ENCODE assay signal across 8 cellular contexts in the genomic region with DNA sequence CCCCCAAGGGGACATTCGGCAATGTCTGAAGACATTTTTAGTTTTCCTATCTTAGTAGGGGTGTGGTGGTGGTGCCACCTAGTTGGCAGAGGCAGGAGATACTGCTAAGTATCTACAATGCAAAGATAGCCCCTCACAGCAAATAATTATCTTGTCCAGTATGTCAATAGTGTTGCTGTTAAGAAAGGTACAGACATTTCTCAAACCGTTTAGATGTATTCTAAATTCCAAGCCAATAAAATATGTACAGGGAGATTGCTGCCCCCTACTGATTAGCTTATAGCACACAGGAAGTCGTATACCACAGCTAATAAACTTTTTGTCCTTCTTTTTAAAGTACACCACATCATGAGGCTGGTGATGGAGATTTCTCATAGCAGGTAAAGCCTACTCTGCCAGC.
DNase-seq lines count a peak whose midpoint lies in the region; ATAC-seq and TF ChIP-seq lines count a peak whose summit lies in the region.

No MANE protein-coding gene starts in this region.

- H3K27me3 ChIP-seq in Karpas-422 (ENCODE audit: low read length), result no peaks in the 10 kb centered on the region

- TF ChIP-seq CTCF in GM12865 (IDR thresholded peaks at IDR 0.05; ENCODE audit: insufficient read depth, low read depth, low read length, missing control alignments) (peak; percentile 35), omental fat pad (IDR thresholded peaks at IDR 0.05) (no peak)

- no peak overlapping the region for H3K9ac ChIP-seq in Karpas-422 (ENCODE audit: low read length)

- no peaks in the 10 kb centered on the region for H4K20me1 ChIP-seq in Karpas-422 (ENCODE audit: insufficient read depth, low read depth, low read length)

- H3K9me2 ChIP-seq in Karpas-422 (replicated peaks; ENCODE audit: insufficient read depth, low read length), result no peaks in the 10 kb centered on the region

- in situ Hi-C loops in G401 (cut with HindIII; ENCODE audit: low sequenced_read_pairs), result no loop called here

- no peaks in the 10 kb centered on the region for H3K79me2 ChIP-seq in Karpas-422 (ENCODE audit: low read length)

- no peaks in the 10 kb centered on the region for H3K4me1 ChIP-seq in Karpas-422 (ENCODE audit: low read length)

- H3K27ac ChIP-seq in Karpas-422 (ENCODE audit: low read length), result no peak overlapping the region

- no peak overlapping the region for H3K4me2 ChIP-seq in Karpas-422 (ENCODE audit: low read depth, low read length, poor library complexity, severe bottlenecking)

- ATAC-seq in GM21723 (IDR thresholded peaks at IDR 0.05; ENCODE audit: unreplicated experiment) (peak; percentile 78), omental fat pad (ENCODE audit: low FRiP score) (no peak)

- H3K9me3 ChIP-seq in Karpas-422 (ENCODE audit: low read length), result no peaks in the 10 kb centered on the region

- no peaks in the 10 kb centered on the region for H3K36me3 ChIP-seq in Karpas-422 (ENCODE audit: insufficient read depth, low read length)

- no peak overlapping the region for H2AFZ ChIP-seq in Karpas-422 (ENCODE audit: low read length)

- peak; percentile 38 for DNase-seq in GM12865 (ENCODE audit: low read depth)
- DNase-seq in Karpas-422, result peak; percentile 76
- peak; percentile 3 for DNase-seq in cerebellar cortex (ENCODE audit: low spot score)
- DNase-seq in islet precursor cell, result no peak
- DNase-seq in omental fat pad (ENCODE audit: low spot score), result no peak
- DNase-seq in G401 (ENCODE audit: low spot score), result no peak
- no peak for DNase-seq in stimulated activated CD4-positive, alpha-beta T cell treated with anti-CD3 and anti-CD28 coated beads, Interleukin-2, amount 100 ng/mL, for 48 hours

- H3K4me3 ChIP-seq in GM12865 (ENCODE audit: low read depth, low read length) (peak overlapping the region; percentile 13; the same call in 1 of the 2 replicates), Karpas-422 (ENCODE audit: low read length) (no peak overlapping the region)

Comparison
In these comparisons a context has a peak if more than half of its experiments do, and no peak if none do; other contexts are left out.
1. DNase-seq: peak in GM12865 (single experiment), Karpas-422 (single experiment) and cerebellar cortex (single experiment); none in islet precursor cell (single experiment), omental fat pad (single experiment), G401 (single experiment) and stimulated activated CD4-positive, alpha-beta T cell treated with anti-CD3 and anti-CD28 coated beads, Interleukin-2, amount 100 ng/mL, for 48 hours (0 of 2).